Comparison of ENCODE assay signal across 8 cellular contexts in the genomic region with DNA sequence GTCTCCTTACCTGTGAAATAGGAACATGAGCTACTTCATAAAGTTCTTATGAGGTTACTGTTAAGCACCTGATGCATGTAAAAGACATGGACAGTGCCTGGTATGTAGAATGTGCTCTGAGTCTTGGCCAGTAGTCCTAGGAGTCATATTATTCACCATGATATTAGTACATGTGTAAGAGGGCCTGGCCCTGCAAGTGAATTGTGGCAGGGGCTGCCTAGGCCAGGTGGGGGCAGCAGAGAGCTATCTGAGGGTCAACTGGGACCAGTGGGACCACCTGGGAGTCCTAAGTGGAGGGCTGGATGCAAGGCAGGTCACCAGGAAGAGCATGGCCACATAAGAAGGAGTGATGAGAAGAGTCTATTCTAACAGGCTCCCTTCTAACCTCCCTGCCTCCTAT.
DNase-seq lines count a peak whose midpoint lies in the region; ATAC-seq and TF ChIP-seq lines count a peak whose summit lies in the region.

No MANE protein-coding gene starts in this region.

- no peak overlapping the region for H3K4me3 ChIP-seq in HAP-1
- no peak overlapping the region for H3K4me3 ChIP-seq in epithelial cell of esophagus (ENCODE audit: low read length)
- no peak overlapping the region for H3K4me3 ChIP-seq in neutrophil (ENCODE audit: low read depth in 1 of 2, low read length in 1 of 2)

- no peak for ATAC-seq in GM21423 (IDR thresholded peaks at IDR 0.05; ENCODE audit: unreplicated experiment)

- no peaks in the 10 kb centered on the region for H3K36me3 ChIP-seq in HAP-1 (replicated peaks)
- no peaks in the 10 kb centered on the region for H3K36me3 ChIP-seq in neutrophil

- in situ Hi-C loops in HAP-1 (cut with MboI; ENCODE audit: low sequenced_read_pairs): loop anchor here (10.0 kb wide), 1 partner anchor 778 kb away; no protein-coding TSS in a partner anchor

- H3K9me3 ChIP-seq in HAP-1 (no peaks in the 10 kb centered on the region), neutrophil (no peaks in the 10 kb centered on the region)

- H3K27ac ChIP-seq in neutrophil: no peak overlapping the region

- H3K4me1 ChIP-seq in HAP-1 (no peaks in the 10 kb centered on the region), neutrophil (ENCODE audit: control insufficient read depth in 1 of 2, insufficient read depth in 1 of 2, low read depth in 1 of 2, low read length in 1 of 2) (no peaks in the 10 kb centered on the region)

- TF ChIP-seq CTCF in epithelial cell of esophagus (IDR thresholded peaks at IDR 0.05; ENCODE audit: insufficient read depth, low read depth, low read length, missing control alignments) (peak; percentile 52), neutrophil (IDR thresholded peaks at IDR 0.05) (peak; percentile 30)

- H3K27me3 ChIP-seq in HAP-1 (ENCODE audit: low read depth) (no peaks in the 10 kb centered on the region; the same call in 1 of the 2 replicates), neutrophil (no peaks in the 10 kb centered on the region)

- DNase-seq in NCI-H446 (lab: John Stamatoyannopoulos, UW): peak; percentile 31 to 75
- no peak for DNase-seq in NCI-H446 treated with DMSO at 0.1 percent for 48 hours (lab: John Stamatoyannopoulos, UW)
- DNase-seq in HAP-1 (ENCODE audit: low spot score in 2 of 2): peak; percentile 47 to 87
- peak; percentile 72 for DNase-seq in NCI-H82 (lab: John Stamatoyannopoulos, UW)
- peak; percentile 30 for DNase-seq in epithelial cell of esophagus (ENCODE audit: low read depth)
- no peak for DNase-seq in activated gamma-delta T cell (lab: John Stamatoyannopoulos, UW)

Comparison
In these comparisons a context has a peak if more than half of its experiments do, and no peak if none do; other contexts are left out.
1. DNase-seq: peak in NCI-H446 (2 of 2), HAP-1 (2 of 2), NCI-H82 (single experiment) and epithelial cell of esophagus (single experiment); none in NCI-H446 treated with DMSO at 0.1 percent for 48 hours (single experiment) and activated gamma-delta T cell (single experiment).